14 cellular contexts compared by ENCODE assay signal in genomic region chr7:22665816-22666375, GRCh38.
DNase-seq lines count a peak whose midpoint lies in the region; ATAC-seq and TF ChIP-seq lines count a peak whose summit lies in the region.
"Had no signal": no experiment of that assay in that cellular context is flagged by ENCODE, and none has a peak within 500 bp of the region (broad histone marks: within the 10 kb centered on the region; RNA-seq: fewer than 3 reads in every experiment).

No MANE protein-coding gene starts in this region.

- no peaks in the 10 kb centered on the region for H3K9me3 ChIP-seq in CD4-positive, alpha-beta T cell (ENCODE audit: control insufficient read depth, low read length)
- H3K9me3 ChIP-seq: adrenal gland had no signal

- H3K27ac ChIP-seq in CD4-positive, alpha-beta T cell (ENCODE audit: low read depth, low read length): no peak overlapping the region
- H3K27ac ChIP-seq: adrenal gland, BLaER1, hepatocyte had no signal

- H3K9me3 Mint-ChIP-seq in dendritic cell treated with granulocyte-macrophage colony-stimulating factor and Interleukin-4, amounts not matched to agents 40 ng/mL and 50 ng/mL, for 4 days: no peaks in the 10 kb centered on the region
- H3K9me3 Mint-ChIP-seq in stimulated activated naive CD8-positive, alpha-beta T cell treated with anti-CD3 and anti-CD28 coated beads, Interleukin-15, amount 100 ng/mL, for 72 hours: no peaks in the 10 kb centered on the region
- no peaks in the 10 kb centered on the region for H3K9me3 Mint-ChIP-seq in CD4-positive, alpha-beta T cell
- H3K9me3 Mint-ChIP-seq: naive thymus-derived CD8-positive, alpha-beta T cell had no signal

- DNase-seq in stimulated activated CD4-positive, alpha-beta T cell treated with anti-CD3 and anti-CD28 coated beads, Interleukin-15, amount 100 ng/mL, for 48 hours (ENCODE audit: low read depth in 2 of 2): peak; percentile 20 to 25
- no peak for DNase-seq in stimulated activated CD4-positive, alpha-beta T cell treated with anti-CD3 and anti-CD28 coated beads, Interleukin-4, amount 100 ng/mL, for 4 hours
- DNase-seq in RPMI7951 (ENCODE audit: low read depth): peak; percentile 73
- peak; percentile 30 to 51 for DNase-seq in stimulated activated naive CD8-positive, alpha-beta T cell treated with anti-CD3 and anti-CD28 coated beads, Interleukin-15, amount 100 ng/mL, for 72 hours
- DNase-seq in CD4-positive, alpha-beta T cell: no peak
- DNase-seq: adrenal gland; Kasumi-1; naive thymus-derived CD8-positive, alpha-beta T cell had no signal

- H3K27ac Mint-ChIP-seq in dendritic cell treated with granulocyte-macrophage colony-stimulating factor and Interleukin-4, amounts not matched to agents 40 ng/mL and 50 ng/mL, for 4 days: peak overlapping the region; percentile 94
- H3K27ac Mint-ChIP-seq in stimulated activated naive CD8-positive, alpha-beta T cell treated with anti-CD3 and anti-CD28 coated beads, Interleukin-15, amount 100 ng/mL, for 72 hours: peak overlapping the region in 1 of 2 donors; percentile 15
- H3K27ac Mint-ChIP-seq in CD4-positive, alpha-beta T cell: no peak overlapping the region
- H3K27ac Mint-ChIP-seq: naive thymus-derived CD8-positive, alpha-beta T cell had no signal

- no peaks in the 10 kb centered on the region for H3K27me3 ChIP-seq in CD4-positive, alpha-beta T cell (ENCODE audit: control insufficient read depth, insufficient read depth, low read length)
- H3K27me3 ChIP-seq: adrenal gland, BLaER1, hepatocyte had no signal

- ATAC-seq in stimulated activated naive CD8-positive, alpha-beta T cell treated with anti-CD3 and anti-CD28 coated beads, Interleukin-15, amount 100 ng/mL, for 72 hours: peak; percentile 65
- ATAC-seq in CD4-positive, alpha-beta T cell (ENCODE audit: poor library complexity): no peak
- no peak for ATAC-seq in HG02973 (IDR thresholded peaks at IDR 0.05; ENCODE audit: unreplicated experiment)
- ATAC-seq in GM18502 (IDR thresholded peaks at IDR 0.05; ENCODE audit: poor library complexity, unreplicated experiment): no peak
- ATAC-seq: naive thymus-derived CD8-positive, alpha-beta T cell; right cardiac atrium had no signal

- intact Hi-C loops in dendritic cell treated with granulocyte-macrophage colony-stimulating factor and Interleukin-4, amounts not matched to agents 40 ng/mL and 50 ng/mL, for 4 days (cut with micrococcal nuclease): no loop called here
- intact Hi-C loops in CD4-positive, alpha-beta T cell (cut with DNase I, micrococcal nuclease): no loop called here

- CTCF ChIA-PET in CD4-positive, alpha-beta T cell (lab: Charles Lee): no interaction called here

- POLR2A ChIA-PET in CD4-positive, alpha-beta T cell (lab: Charles Lee): no interaction called here

- H3K4me3 Mint-ChIP-seq in dendritic cell treated with granulocyte-macrophage colony-stimulating factor and Interleukin-4, amounts not matched to agents 40 ng/mL and 50 ng/mL, for 4 days: no peak overlapping the region
- H3K4me3 Mint-ChIP-seq in stimulated activated naive CD8-positive, alpha-beta T cell treated with anti-CD3 and anti-CD28 coated beads, Interleukin-15, amount 100 ng/mL, for 72 hours: no peak overlapping the region
- H3K4me3 Mint-ChIP-seq in CD4-positive, alpha-beta T cell: no peak overlapping the region
- H3K4me3 Mint-ChIP-seq: naive thymus-derived CD8-positive, alpha-beta T cell had no signal

- H3K36me3 Mint-ChIP-seq in dendritic cell treated with granulocyte-macrophage colony-stimulating factor and Interleukin-4, amounts not matched to agents 40 ng/mL and 50 ng/mL, for 4 days (ENCODE audit: low read depth): peaks cover 14% of the 10 kb centered on the region
- no peaks in the 10 kb centered on the region for H3K36me3 Mint-ChIP-seq in CD4-positive, alpha-beta T cell (ENCODE audit: low read depth)
- H3K36me3 Mint-ChIP-seq: naive thymus-derived CD8-positive, alpha-beta T cell had no signal

- H3K27me3 Mint-ChIP-seq in dendritic cell treated with granulocyte-macrophage colony-stimulating factor and Interleukin-4, amounts not matched to agents 40 ng/mL and 50 ng/mL, for 4 days: peaks cover 4% of the 10 kb centered on the region
- H3K27me3 Mint-ChIP-seq in stimulated activated naive CD8-positive, alpha-beta T cell treated with anti-CD3 and anti-CD28 coated beads, Interleukin-15, amount 100 ng/mL, for 72 hours: peaks cover 34% of the 10 kb centered on the region
- H3K27me3 Mint-ChIP-seq in CD4-positive, alpha-beta T cell: peaks cover 6% of the 10 kb centered on the region

- peaks cover 73% of the 10 kb centered on the region for H3K4me1 Mint-ChIP-seq in dendritic cell treated with granulocyte-macrophage colony-stimulating factor and Interleukin-4, amounts not matched to agents 40 ng/mL and 50 ng/mL, for 4 days (ENCODE audit: low read depth)
- peaks cover 46% of the 10 kb centered on the region for H3K4me1 Mint-ChIP-seq in stimulated activated naive CD8-positive, alpha-beta T cell treated with anti-CD3 and anti-CD28 coated beads, Interleukin-15, amount 100 ng/mL, for 72 hours
- no peaks in the 10 kb centered on the region for H3K4me1 Mint-ChIP-seq in CD4-positive, alpha-beta T cell (ENCODE audit: low read depth)

- TF ChIP-seq CTCF in CD4-positive, alpha-beta T cell (IDR thresholded peaks at IDR 0.05): no peak

Comparison
In these comparisons a context has a peak if more than half of its experiments do, and no peak if none do; other contexts are left out.
1. DNase-seq: peak in stimulated activated CD4-positive, alpha-beta T cell treated with anti-CD3 and anti-CD28 coated beads, Interleukin-15, amount 100 ng/mL, for 48 hours (2 of 2), RPMI7951 (single experiment) and stimulated activated naive CD8-positive, alpha-beta T cell treated with anti-CD3 and anti-CD28 coated beads, Interleukin-15, amount 100 ng/mL, for 72 hours (2 of 2); none in stimulated activated CD4-positive, alpha-beta T cell treated with anti-CD3 and anti-CD28 coated beads, Interleukin-4, amount 100 ng/mL, for 4 hours (0 of 2) and CD4-positive, alpha-beta T cell (0 of 10).